Comparison of ENCODE assay signal across 8 cellular contexts in genomic region chr15:78638658-78639314, GRCh38. TPM values are rescaled to one million over a fixed set of nuclear protein-coding genes. Genes with fewer than 3 reads are reported as not detected.
DNase-seq lines count a peak whose midpoint lies in the region; ATAC-seq and TF ChIP-seq lines count a peak whose summit lies in the region.

No MANE protein-coding gene starts in this region.

- peak; percentile 88 for TF ChIP-seq CTCF in chondrocyte (IDR thresholded peaks at IDR 0.05)

- H3K4me1 Mint-ChIP-seq in chondrocyte (ENCODE audit: low read depth): peaks cover 4% of the 10 kb centered on the region

- no peak overlapping the region for H3K4me3 Mint-ChIP-seq in chondrocyte (ENCODE audit: unreplicated experiment)

- peak; percentile 55 for DNase-seq in NCI-H748 (lab: John Stamatoyannopoulos, UW; ENCODE audit: unreplicated experiment)
- DNase-seq in NCI-H748 treated with DMSO at 0.1 percent for 48 hours (lab: John Stamatoyannopoulos, UW): no peak
- peak; percentile 1 for DNase-seq in MV-4-11 (lab: John Stamatoyannopoulos, UW)
- DNase-seq in SW480 (ENCODE audit: low spot score): peak; percentile 50
- no peak for DNase-seq in chondrocyte (ENCODE audit: low spot score)
- DNase-seq in lung microvascular endothelial cell (ENCODE audit: low read depth in 2 of 2): peak; percentile 40 to 69
- DNase-seq in stromal cell of bone marrow (ENCODE audit: low read depth): peak; percentile 22

- no peak overlapping the region for H3K27ac Mint-ChIP-seq in chondrocyte (ENCODE audit: unreplicated experiment)

- ATAC-seq in GM21825 (IDR thresholded peaks at IDR 0.05; ENCODE audit: unreplicated experiment): no peak

- H3K27me3 Mint-ChIP-seq in chondrocyte (ENCODE audit: low read depth): peaks cover 17% of the 10 kb centered on the region

- no peaks in the 10 kb centered on the region for H3K36me3 Mint-ChIP-seq in chondrocyte (ENCODE audit: low read depth)

- H3K9me3 Mint-ChIP-seq in chondrocyte (ENCODE audit: low read depth): no peaks in the 10 kb centered on the region

RNA-seq across cellular contexts. Expression of gene CHRNB4, which starts 2.2 kb away (rescaled TPM):
- total RNA-seq in chondrocyte: 0.10 to 0.13 TPM in 2 of 3 replicates, not detected in the other
- not detected in 2 replicates for total RNA-seq in lung microvascular endothelial cell

RNA-seq across cellular contexts. Expression of gene CHRNA3, which starts 18.0 kb away (rescaled TPM):
- 0.29 TPM in 1 of 3 replicates, not detected in the others for total RNA-seq in chondrocyte
- total RNA-seq in lung microvascular endothelial cell: not detected in 2 replicates

Comparison
In these comparisons a context has a peak if more than half of its experiments do, and no peak if none do; other contexts are left out.
1. DNase-seq: peak in NCI-H748 (single experiment), MV-4-11 (single experiment), SW480 (single experiment), lung microvascular endothelial cell (2 of 2) and stromal cell of bone marrow (single experiment); none in NCI-H748 treated with DMSO at 0.1 percent for 48 hours (single experiment) and chondrocyte (single experiment).